ENCODE assay signal across 10 cellular contexts in genomic region chr10:24701447-24701846, GRCh38. TPM values are rescaled to one million over a fixed set of nuclear protein-coding genes. Genes with fewer than 3 reads are reported as not detected.
DNase-seq lines count a peak whose midpoint lies in the region; ATAC-seq and TF ChIP-seq lines count a peak whose summit lies in the region.
"Had no signal": no experiment of that assay in that cellular context is flagged by ENCODE, and none has a peak within 500 bp of the region (broad histone marks: within the 10 kb centered on the region; RNA-seq: fewer than 3 reads in every experiment).

No MANE protein-coding gene starts in this region.

- peak overlapping the region; percentile 32 for H3K4me3 Mint-ChIP-seq in T-helper 1 cell treated with Interleukin-12 subunit alpha and Interleukin-12 subunit beta and Interleukin-4 antibody, amounts not matched to agents 30 μg/mL and 1 μg/mL, for 36 hours
- H3K4me3 Mint-ChIP-seq: neural crest cell had no signal

- H3K27ac ChIP-seq in DND-41 (ENCODE audit: low read length) (peak overlapping the region; percentile 21; the same call in 1 of the 2 replicates), vagina (no peak overlapping the region)

- H3K79me2 ChIP-seq in DND-41 (ENCODE audit: insufficient read depth, low read length) = peaks cover 96% of the 10 kb centered on the region

- H3K4me2 ChIP-seq in DND-41 (ENCODE audit: insufficient read depth, low read length) = peak overlapping the region; percentile 28

- H3K27me3 Mint-ChIP-seq in T-helper 1 cell treated with Interleukin-12 subunit alpha and Interleukin-12 subunit beta and Interleukin-4 antibody, amounts not matched to agents 30 μg/mL and 1 μg/mL, for 36 hours (ENCODE audit: low read depth) = no peaks in the 10 kb centered on the region

- peaks cover 46% of the 10 kb centered on the region; the same call in 1 of the 2 replicates for H4K20me1 ChIP-seq in DND-41 (ENCODE audit: insufficient read depth, low read length)

- H3K36me3 ChIP-seq in DND-41 (ENCODE audit: insufficient read depth, low read length) (peaks cover 12% of the 10 kb centered on the region; the same call in 1 of the 2 replicates), vagina (no peaks in the 10 kb centered on the region)

- H3K27ac Mint-ChIP-seq in T-helper 1 cell treated with Interleukin-12 subunit alpha and Interleukin-12 subunit beta and Interleukin-4 antibody, amounts not matched to agents 30 μg/mL and 1 μg/mL, for 36 hours = peak overlapping the region; percentile 54

- ATAC-seq in DND-41 (ENCODE audit: insufficient read depth, low read depth) (peak; percentile 97), HG02981 (IDR thresholded peaks at IDR 0.05; ENCODE audit: unreplicated experiment) (peak; percentile 78), SK-N-SH treated with all-trans-retinoic acid at 6 μM for 48 hours (no peak)

- TF ChIP-seq POLR2A in vagina (IDR thresholded peaks at IDR 0.05) = no peak

- H3K9ac ChIP-seq in DND-41 (ENCODE audit: low read depth, low read length) = no peak overlapping the region

- peaks cover 43% of the 10 kb centered on the region for H3K4me1 ChIP-seq in DND-41 (ENCODE audit: insufficient read depth, low read length)
- H3K4me1 ChIP-seq in vagina = peaks cover 37% of the 10 kb centered on the region

- no peak overlapping the region for H3K4me3 ChIP-seq in DND-41 (ENCODE audit: low read depth in 1 of 2, low read length in 2 of 2)
- no peak overlapping the region for H3K4me3 ChIP-seq in vagina

- intact Hi-C loops in vagina (cut with DNase I) = no loop called here

- DNase-seq in DND-41 (peak; percentile 63), GM19238 (ENCODE audit: insufficient read length, low spot score) (peak; percentile 20), DMS114 treated with DMSO at 0.1 percent for 48 hours (lab: John Stamatoyannopoulos, UW; ENCODE audit: unreplicated experiment) (no peak), vagina (ENCODE audit: extremely low spot score in 2 of 2) (no peak), dedifferentiated amniotic fluid mesenchymal stem cell (ENCODE audit: extremely low spot score) (no peak)
- DNase-seq: NCI-H1694 had no signal

- H3K27me3 ChIP-seq in DND-41 (ENCODE audit: insufficient read depth, low read length, poor library complexity) (no peaks in the 10 kb centered on the region), vagina (no peaks in the 10 kb centered on the region)

- no peaks in the 10 kb centered on the region for H3K9me3 ChIP-seq in DND-41 (ENCODE audit: insufficient read depth, low read length, severe bottlenecking)
- H3K9me3 ChIP-seq in vagina = no peaks in the 10 kb centered on the region

- H3K4me1 Mint-ChIP-seq in T-helper 1 cell treated with Interleukin-12 subunit alpha and Interleukin-12 subunit beta and Interleukin-4 antibody, amounts not matched to agents 30 μg/mL and 1 μg/mL, for 36 hours (ENCODE audit: low read depth) = peaks cover 18% of the 10 kb centered on the region

- TF ChIP-seq CTCF in DND-41 (IDR thresholded peaks at IDR 0.05; ENCODE audit: borderline replicate concordance, extremely low read depth, low read length, poor library complexity, severe bottlenecking) (peak; percentile 28), vagina (IDR thresholded peaks at IDR 0.05) (no peak)

- H3K36me3 Mint-ChIP-seq in T-helper 1 cell treated with Interleukin-12 subunit alpha and Interleukin-12 subunit beta and Interleukin-4 antibody, amounts not matched to agents 30 μg/mL and 1 μg/mL, for 36 hours (ENCODE audit: low read depth) = no peaks in the 10 kb centered on the region

- no peaks in the 10 kb centered on the region for H3K9me3 Mint-ChIP-seq in T-helper 1 cell treated with Interleukin-12 subunit alpha and Interleukin-12 subunit beta and Interleukin-4 antibody, amounts not matched to agents 30 μg/mL and 1 μg/mL, for 36 hours

- H2AFZ ChIP-seq in DND-41 (ENCODE audit: low read depth, low read length) = no peak overlapping the region

TF ChIP-seq in SK-N-SH treated with all-trans-retinoic acid at 6 μM for 48 hours, 23 proteins besides CTCF, POLR2A, EP300 and RAD21:
- no peak for TF ChIP-seq CSRNP3 (CRISPR knock-in tag; IDR thresholded peaks at IDR 0.05)
- TF ChIP-seq PPARA (CRISPR knock-in tag; IDR thresholded peaks at IDR 0.05; ENCODE audit: borderline replicate concordance) = no peak

RNA-seq across cellular contexts. Expression of gene ARHGAP21, which starts 22.2 kb away (rescaled TPM):
- 43.0 TPM for total RNA-seq in vagina

Comparison
In these comparisons a context has a peak if more than half of its experiments do, and no peak if none do; other contexts are left out.
1. DNase-seq: peak in DND-41 (single experiment) and GM19238 (single experiment); none in DMS114 treated with DMSO at 0.1 percent for 48 hours (single experiment), vagina (0 of 2) and dedifferentiated amniotic fluid mesenchymal stem cell (single experiment).